Comparison of ENCODE assay signal across 25 cellular contexts in genomic region chr3:100108464-100109079, GRCh38. TPM values are rescaled to one million over a fixed set of nuclear protein-coding genes. Genes with fewer than 3 reads are reported as not detected.
DNase-seq lines count a peak whose midpoint lies in the region; ATAC-seq and TF ChIP-seq lines count a peak whose summit lies in the region.
"Had no signal": no experiment of that assay in that cellular context is flagged by ENCODE, and none has a peak within 500 bp of the region (broad histone marks: within the 10 kb centered on the region; RNA-seq: fewer than 3 reads in every experiment).

No MANE protein-coding gene starts in this region.

- CTCF ChIA-PET in HEK293 (lab: Yijun Ruan, JAX) = no interaction called here

- no peaks in the 10 kb centered on the region for H3K9me3 Mint-ChIP-seq in activated naive CD4-positive, alpha-beta T cell treated with anti-CD3 and anti-CD28 coated beads, Interleukin-2, amount 50 U/mL, for 72 hours
- H3K9me3 Mint-ChIP-seq: activated naive CD8-positive, alpha-beta T cell treated with anti-CD3 and anti-CD28 coated beads, Interleukin-2, amount 50 U/mL, for 24 hours; CD8-positive, alpha-beta T cell; natural killer cell; stimulated activated memory B cell treated with anti-CD40 and anti-IgM and Interleukin-4, amounts not matched to agents 10 μg/mL and 1 μg/mL and 100 μg/mL, for 72 hours had no signal

- H3K27me3 ChIP-seq in esophagus muscularis mucosa (no peaks in the 10 kb centered on the region), sigmoid colon (no peaks in the 10 kb centered on the region)
- H3K27me3 ChIP-seq: SJSA1 had no signal

- 88% methylated on average over 7 of the region's 7 CpGs for WGBS in esophagus muscularis mucosa
- 89% methylated on average over 7 of the region's 7 CpGs for WGBS in sigmoid colon, 2 donors

- DNase-seq in NCI-H2107 (lab: John Stamatoyannopoulos, UW) (peak; percentile 36), esophagus muscularis mucosa (ENCODE audit: extremely low spot score) (no peak), sigmoid colon (no peak), NK-92 (lab: John Stamatoyannopoulos, UW; ENCODE audit: unreplicated experiment) (no peak), GM10266 (ENCODE audit: extremely low spot score) (no peak), SW480 (ENCODE audit: low spot score) (no peak)
- DNase-seq in activated naive CD4-positive, alpha-beta T cell treated with anti-CD3 and anti-CD28 coated beads, Interleukin-2, amount 50 U/mL, for 72 hours (ENCODE audit: low spot score in 2 of 2) = no peak
- DNase-seq: activated effector memory CD4-positive, alpha-beta T cell treated with Interleukin-2 at 50 U/mL for 16 hours; activated naive CD8-positive, alpha-beta T cell treated with anti-CD3 and anti-CD28 coated beads, Interleukin-2, amount 50 U/mL, for 24 hours; CD8-positive, alpha-beta T cell; GF-D8; glutamatergic neuron; HCEC 1CT; KG1; mesendoderm; natural killer cell; NCI-H1048; NCI-H187 treated with DMSO at 0.1 percent for 48 hours; NCI-H226; NCI-H82 had no signal

- H3K4me1 ChIP-seq in HEK293 (ENCODE audit: control insufficient read depth, insufficient read depth, low read length) = peaks cover 18% of the 10 kb centered on the region
- H3K4me1 ChIP-seq in esophagus muscularis mucosa = peaks cover 56 to 91% (median 82%) of the 10 kb centered on the region in 4 donors
- H3K4me1 ChIP-seq in sigmoid colon = peaks cover 0 to 56% (median 46%) of the 10 kb centered on the region in 4 donors

- H3K9me3 ChIP-seq in HEK293 (ENCODE audit: control insufficient read depth, insufficient read depth, low read depth, low read length) = no peaks in the 10 kb centered on the region
- no peaks in the 10 kb centered on the region for H3K9me3 ChIP-seq in esophagus muscularis mucosa
- H3K9me3 ChIP-seq in sigmoid colon = no peaks in the 10 kb centered on the region
- H3K9me3 ChIP-seq: SJSA1 had no signal

- POLR2A ChIA-PET in HEK293 (lab: Yijun Ruan, JAX) = no interaction called here

- no peak for ATAC-seq in activated naive CD4-positive, alpha-beta T cell treated with anti-CD3 and anti-CD28 coated beads, Interleukin-2, amount 50 U/mL, for 72 hours
- ATAC-seq: activated naive CD8-positive, alpha-beta T cell treated with anti-CD3 and anti-CD28 coated beads, Interleukin-2, amount 50 U/mL, for 24 hours; CD8-positive, alpha-beta T cell; natural killer cell; Panc1; stimulated activated memory B cell treated with anti-CD40 and anti-IgM and Interleukin-4, amounts not matched to agents 10 μg/mL and 1 μg/mL and 100 μg/mL, for 72 hours had no signal

- intact Hi-C loops in esophagus muscularis mucosa (cut with DNase I) = no loop called here
- intact Hi-C loops in sigmoid colon (cut with DNase I) = no loop called here

- no peak overlapping the region for H3K27ac Mint-ChIP-seq in activated naive CD4-positive, alpha-beta T cell treated with anti-CD3 and anti-CD28 coated beads, Interleukin-2, amount 50 U/mL, for 72 hours
- H3K27ac Mint-ChIP-seq: activated naive CD8-positive, alpha-beta T cell treated with anti-CD3 and anti-CD28 coated beads, Interleukin-2, amount 50 U/mL, for 24 hours; CD8-positive, alpha-beta T cell; natural killer cell; stimulated activated memory B cell treated with anti-CD40 and anti-IgM and Interleukin-4, amounts not matched to agents 10 μg/mL and 1 μg/mL and 100 μg/mL, for 72 hours had no signal

- TF ChIP-seq POLR2A in esophagus muscularis mucosa (IDR thresholded peaks at IDR 0.05; ENCODE audit: low read depth) (no peak), sigmoid colon (IDR thresholded peaks at IDR 0.05) (no peak)

- TF ChIP-seq EP300 in esophagus muscularis mucosa (IDR thresholded peaks at IDR 0.05) = no peak
- no peak for TF ChIP-seq EP300 in sigmoid colon (IDR thresholded peaks at IDR 0.05)

- H3K4me3 ChIP-seq in HEK293 (ENCODE audit: low read depth, low read length) (no peak overlapping the region), esophagus muscularis mucosa (no peak overlapping the region), sigmoid colon (no peak overlapping the region)
- H3K4me3 ChIP-seq: SJSA1, skin epidermis had no signal

- H3K36me3 Mint-ChIP-seq in activated naive CD4-positive, alpha-beta T cell treated with anti-CD3 and anti-CD28 coated beads, Interleukin-2, amount 50 U/mL, for 72 hours = peaks cover 0 to 4% of the 10 kb centered on the region in 2 donors
- H3K36me3 Mint-ChIP-seq: natural killer cell had no signal

- H3K27ac ChIP-seq in HEK293 (ENCODE audit: extremely low read depth, low read depth, low read length) = no peak overlapping the region
- H3K27ac ChIP-seq in esophagus muscularis mucosa (replicated peaks in 1 of 4) = peak overlapping the region; percentile 30 to 53 (median 50)
- H3K27ac ChIP-seq in sigmoid colon = peak overlapping the region in 3 of 4 donors; percentile 40 to 67 (median 63)
- H3K27ac ChIP-seq: SJSA1 had no signal

- TF ChIP-seq CTCF in HEK293 (tag by site-specific recombination; IDR thresholded peaks at IDR 0.05) (no peak), esophagus muscularis mucosa (IDR thresholded peaks at IDR 0.05) (no peak), sigmoid colon (IDR thresholded peaks at IDR 0.05) (no peak), GM10266 (IDR thresholded peaks at IDR 0.05; ENCODE audit: control insufficient read depth, insufficient read depth, low read depth, missing control alignments) (no peak)

- H3K36me3 ChIP-seq in HEK293 (ENCODE audit: control insufficient read depth in 2 of 2, insufficient read depth in 1 of 2, low read length in 2 of 2) (no peaks in the 10 kb centered on the region), esophagus muscularis mucosa (no peaks in the 10 kb centered on the region), sigmoid colon (no peaks in the 10 kb centered on the region)
- H3K36me3 ChIP-seq: SJSA1 had no signal

TF ChIP-seq in HEK293, 187 proteins besides CTCF, POLR2A, EP300 and RAD21 (continues in another document):
- TF ChIP-seq SCRT1 (tag by site-specific recombination; IDR thresholded peaks at IDR 0.05; ENCODE audit: borderline replicate concordance) (no peak; the same call in 1 of the 2 replicates), ZNF560 (tag by site-specific recombination; IDR thresholded peaks at IDR 0.05; ENCODE audit: borderline replicate concordance) (no peak), PRDM10 (tag by site-specific recombination; IDR thresholded peaks at IDR 0.05) (0 out of 2 replicates have a peak, but pooled peaks have one; percentile 11), ZBTB44 (tag by site-specific recombination; IDR thresholded peaks at IDR 0.05) (no peak), ZNF2 (tag by site-specific recombination; IDR thresholded peaks at IDR 0.05) (no peak), ZNF248 (tag by site-specific recombination; IDR thresholded peaks at IDR 0.05) (no peak), ZNF449 (tag by site-specific recombination; IDR thresholded peaks at IDR 0.05) (peak; percentile 86), OSR2 (tag by site-specific recombination; IDR thresholded peaks at IDR 0.05) (peak; percentile 55; the same call in 1 of the 2 replicates)

RNA-seq across cellular contexts. Expression of gene FILIP1L, which starts 5.7 kb away (rescaled TPM):
- total RNA-seq in esophagus muscularis mucosa (100 to 1,000 TPM; 120 to 134 (median 127) TPM), sigmoid colon (10 to 100 TPM; 42.5 to 93.3 (median 67.6) TPM)
- polyA plus RNA-seq in sigmoid colon = 10 to 100 TPM in 1 of 3 donors, 1 to 10 TPM in 2; 6.0 to 14.9 (median 6.5) TPM
- under 1 TPM; 0.08 to 0.09 TPM for total RNA-seq in activated naive CD4-positive, alpha-beta T cell treated with anti-CD3 and anti-CD28 coated beads, Interleukin-2, amount 50 U/mL, for 72 hours

Comparison
In these comparisons a context has a peak if more than half of its experiments do, and no peak if none do; other contexts are left out.
1. RNA of gene FILIP1L, which starts 5.7 kb away (total RNA-seq): 120 to 134 TPM in esophagus muscularis mucosa and 42.5 to 93.3 TPM in sigmoid colon; 0.08 to 0.09 TPM in activated naive CD4-positive, alpha-beta T cell treated with anti-CD3 and anti-CD28 coated beads, Interleukin-2, amount 50 U/mL, for 72 hours; every median in the first group is over 10 times any median in the second.